9 cellular contexts compared by ENCODE assay signal in genomic region chr1:29943034-29943433, GRCh38.
"Had no signal": no experiment of that assay in that cellular context is flagged by ENCODE, and none has a peak within 500 bp of the region (broad histone marks: within the 10 kb centered on the region; RNA-seq: fewer than 3 reads in every experiment).

No MANE protein-coding gene starts in this region.

- DNase-seq: GM23248, GOT3, H9, HCEC 1CT, HFFc6, IMR-90, KBM-7 had no signal

- H3K4me3 ChIP-seq: GM23248 had no signal

- FAIRE-seq: H54, HTR-8/SVneo had no signal
